In genomic region chr22:47804281-47804680, GRCh38 we compare ENCODE assay signal across 33 cellular contexts.
"Had no signal": no experiment of that assay in that cellular context is flagged by ENCODE, and none has a peak within 500 bp of the region (broad histone marks: within the 10 kb centered on the region; RNA-seq: fewer than 3 reads in every experiment).

No MANE protein-coding gene starts in this region.

- H3K9me3 Mint-ChIP-seq: activated CD4-positive, alpha-beta memory T cell treated with anti-CD3 and anti-CD28 coated beads, Interleukin-2, amount 10 ng/mL, durations not matched to agents 7 days and 5 days; activated naive CD4-positive, alpha-beta T cell treated with anti-CD3 and anti-CD28 coated beads, Interleukin-2, amount 50 U/mL, for 24 hours; activated naive CD8-positive, alpha-beta T cell treated with anti-CD3 and anti-CD28 coated beads, Interleukin-2, amount 10 ng/mL, durations not matched to agents 7 days and 5 days; activated T-cell treated with anti-CD3 and anti-CD28 coated beads, Interleukin-2, amount 50 U/mL, for 72 hours; activated T-helper 2 cell treated with anti-CD3 and anti-CD28 coated beads, Interferon-gamma antibody, Interleukin-2, Interleukin-4, amounts not matched to agents 10 μg/mL and 5 μg/mL and 100 μg/mL, durations not matched to agents 14 hours and 24 hours and 36 hours had no signal

- H3K36me3 Mint-ChIP-seq: activated naive CD4-positive, alpha-beta T cell treated with anti-CD3 and anti-CD28 coated beads, Interleukin-2, amount 50 U/mL, for 24 hours; activated naive CD8-positive, alpha-beta T cell treated with anti-CD3 and anti-CD28 coated beads, Interleukin-2, amount 10 ng/mL, durations not matched to agents 7 days and 5 days had no signal

- H3K27me3 ChIP-seq: ascending aorta, cardiac muscle cell, Peyer's patch had no signal

- H3K4me1 Mint-ChIP-seq: activated CD4-positive, alpha-beta memory T cell treated with anti-CD3 and anti-CD28 coated beads, Interleukin-2, amount 10 ng/mL, durations not matched to agents 7 days and 5 days; activated naive CD4-positive, alpha-beta T cell treated with anti-CD3 and anti-CD28 coated beads, Interleukin-2, amount 50 U/mL, for 24 hours; activated naive CD8-positive, alpha-beta T cell treated with anti-CD3 and anti-CD28 coated beads, Interleukin-2, amount 10 ng/mL, durations not matched to agents 7 days and 5 days had no signal

- H3K4me3 ChIP-seq: ascending aorta, cardiac muscle cell, Peyer's patch had no signal

- H3K36me3 ChIP-seq: ascending aorta, cardiac muscle cell, Peyer's patch, WERI-Rb-1 had no signal

- H3K27me3 Mint-ChIP-seq: activated CD4-positive, alpha-beta memory T cell treated with anti-CD3 and anti-CD28 coated beads, Interleukin-2, amount 10 ng/mL, durations not matched to agents 7 days and 5 days had no signal

- H3K27ac ChIP-seq: ascending aorta, cardiac muscle cell, KMS-11, Peyer's patch, WERI-Rb-1 had no signal

- H3K9me3 ChIP-seq: ascending aorta, Peyer's patch had no signal

- H3K27ac Mint-ChIP-seq: activated CD4-positive, alpha-beta memory T cell treated with anti-CD3 and anti-CD28 coated beads, Interleukin-2, amount 10 ng/mL, durations not matched to agents 7 days and 5 days; activated naive CD4-positive, alpha-beta T cell treated with anti-CD3 and anti-CD28 coated beads, Interleukin-2, amount 50 U/mL, for 24 hours; activated naive CD8-positive, alpha-beta T cell treated with anti-CD3 and anti-CD28 coated beads, Interleukin-2, amount 10 ng/mL, durations not matched to agents 7 days and 5 days; activated T-cell treated with anti-CD3 and anti-CD28 coated beads, Interleukin-2, amount 50 U/mL, for 72 hours; activated T-helper 2 cell treated with anti-CD3 and anti-CD28 coated beads, Interferon-gamma antibody, Interleukin-2, Interleukin-4, amounts not matched to agents 10 μg/mL and 5 μg/mL and 100 μg/mL, durations not matched to agents 14 hours and 24 hours and 36 hours had no signal

- DNase-seq: activated CD4-positive, alpha-beta memory T cell treated with anti-CD3 and anti-CD28 coated beads, Interleukin-2, amount 10 ng/mL, durations not matched to agents 7 days and 5 days; activated CD4-positive, alpha-beta T cell treated with anti-CD3 and anti-CD28 coated beads for 1 hour; activated CD4-positive, alpha-beta T cell treated with anti-CD3 and anti-CD28 coated beads for 48 hours; activated CD4-positive, CD25-positive, alpha-beta regulatory T cell; activated naive CD8-positive, alpha-beta T cell treated with anti-CD3 and anti-CD28 coated beads, Interleukin-2, amount 10 ng/mL, durations not matched to agents 7 days and 5 days; activated T-cell treated with anti-CD3 and anti-CD28 coated beads, Interleukin-2, amount 50 U/mL, for 72 hours; amygdala; MM.1S; MV-4-11; NCI-H1092; NCI-H1436 treated with DMSO at 0.1 percent for 48 hours; NCI-H1694 treated with DMSO at 0.1 percent for 48 hours; NCI-H2029 treated with DMSO at 0.1 percent for 48 hours; NCI-H2107; NCI-H2171; NCI-H510A; NCI-H526; NCI-H748 treated with DMSO at 0.1 percent for 48 hours; NK-92 treated with Interleukin-12 subunit alpha and Interleukin-12 subunit beta, amount 100 ng/mL, for 24 hours; PC-3; RPMI8226; SIG-M5; T-helper 1 cell; T-helper 2 cell; T-helper 9 cell; WERI-Rb-1 had no signal

- ATAC-seq: activated T-cell treated with anti-CD3 and anti-CD28 coated beads, Interleukin-2, amount 50 U/mL, for 72 hours; PC-3; SK-N-SH treated with all-trans-retinoic acid at 6 μM for 48 hours had no signal

- H3K4me3 Mint-ChIP-seq: activated CD4-positive, alpha-beta memory T cell treated with anti-CD3 and anti-CD28 coated beads, Interleukin-2, amount 10 ng/mL, durations not matched to agents 7 days and 5 days; activated naive CD4-positive, alpha-beta T cell treated with anti-CD3 and anti-CD28 coated beads, Interleukin-2, amount 50 U/mL, for 24 hours; activated naive CD8-positive, alpha-beta T cell treated with anti-CD3 and anti-CD28 coated beads, Interleukin-2, amount 10 ng/mL, durations not matched to agents 7 days and 5 days; activated T-cell treated with anti-CD3 and anti-CD28 coated beads, Interleukin-2, amount 50 U/mL, for 72 hours had no signal

- H3K4me1 ChIP-seq: ascending aorta, Peyer's patch had no signal
